ENCODE assay signal across 8 cellular contexts in genomic region chr7:24786941-24787340, GRCh38. TPM values are rescaled to one million over a fixed set of nuclear protein-coding genes. Genes with fewer than 3 reads are reported as not detected.
A peak's percentile ranks its signal among the peaks of the same experiment; 100 is the strongest.
DNase-seq lines count a peak whose midpoint lies in the region; ATAC-seq and TF ChIP-seq lines count a peak whose summit lies in the region.

No MANE protein-coding gene starts in this region.

- H3K4me1 ChIP-seq in ascending aorta (no peaks in the 10 kb centered on the region), transverse colon (no peaks in the 10 kb centered on the region)

- WGBS in transverse colon (ENCODE audit: low coverage in 1 of 2), 2 donors, result 73 to 100% methylated on average over 1 to 5 of the region's 5 CpGs

- intact Hi-C loops in ascending aorta (cut with DNase I) (no loop called here), transverse colon (cut with DNase I; ENCODE audit: low total_unique reads) (no loop called here)

- TF ChIP-seq CTCF in ascending aorta (IDR thresholded peaks at IDR 0.05), result no peak
- no peak for TF ChIP-seq CTCF in transverse colon (IDR thresholded peaks at IDR 0.05)

- no peak for ATAC-seq in GM21737 (IDR thresholded peaks at IDR 0.05; ENCODE audit: unreplicated experiment)

- H3K27ac ChIP-seq in ascending aorta (no peak overlapping the region), transverse colon (no peak overlapping the region)

- TF ChIP-seq EP300 in transverse colon (IDR thresholded peaks at IDR 0.05; ENCODE audit: low read depth), result no peak

- TF ChIP-seq POLR2A in transverse colon (IDR thresholded peaks at IDR 0.05), result no peak

- no peaks in the 10 kb centered on the region for H3K27me3 ChIP-seq in ascending aorta
- H3K27me3 ChIP-seq in transverse colon, result no peaks in the 10 kb centered on the region

- no peak overlapping the region for H3K4me3 ChIP-seq in ascending aorta
- no peak overlapping the region for H3K4me3 ChIP-seq in transverse colon

- no peaks in the 10 kb centered on the region for H3K9me3 ChIP-seq in ascending aorta
- no peaks in the 10 kb centered on the region for H3K9me3 ChIP-seq in transverse colon

- DNase-seq in GM04503 (ENCODE audit: low read depth) (peak; percentile 96), KBM-7 (peak; percentile 20), ascending aorta (ENCODE audit: low spot score in 2 of 2) (peak; percentile 49 to 70), non-pigmented ciliary epithelial cell (ENCODE audit: low read depth) (peak; percentile 94), transverse colon (no peak), DMS153 treated with DMSO at 0.1 percent for 48 hours (lab: John Stamatoyannopoulos, UW; ENCODE audit: unreplicated experiment) (no peak)
- no peak for DNase-seq in stimulated activated naive CD4-positive, alpha-beta T cell (lab: John Stamatoyannopoulos, UW)

- H3K36me3 ChIP-seq in ascending aorta (no peaks in the 10 kb centered on the region), transverse colon (no peaks in the 10 kb centered on the region)

- in situ Hi-C loops in KBM-7 (cut with MboI; ENCODE audit: low pct_unique_long_range_greater_than_20kb, low sequenced_read_pairs) (no loop called here), transverse colon (cut with MboI; ENCODE audit: low pct_ligation_motif_present in 1 of 4, low pct_unique_long_range_greater_than_20kb in 1 of 4, low sequenced_read_pairs in 3 of 4) (no loop called here)

RNA-seq across cellular contexts. Expression of gene GSDME, which starts 29.7 kb away (rescaled TPM):
- total RNA-seq in ascending aorta (14.9 TPM), transverse colon (1 to 10 TPM in 2 of 4 donors, not detected in 2; 2.2 to 5.2 TPM)

Comparison
In these comparisons a context has a peak if more than half of its experiments do, and no peak if none do; other contexts are left out.
1. DNase-seq: peak in GM04503 (single experiment), KBM-7 (single experiment), ascending aorta (2 of 2) and non-pigmented ciliary epithelial cell (single experiment); none in stimulated activated naive CD4-positive, alpha-beta T cell (0 of 6), transverse colon (single experiment) and DMS153 treated with DMSO at 0.1 percent for 48 hours (single experiment).